In genomic region chr4:158768577-158769174, GRCh38 we compare ENCODE assay signal across 8 cellular contexts. TPM values are rescaled to one million over a fixed set of nuclear protein-coding genes. Genes with fewer than 3 reads are reported as not detected.
DNase-seq lines count a peak whose midpoint lies in the region; ATAC-seq and TF ChIP-seq lines count a peak whose summit lies in the region.

Gene FNIP2 (plus strand): TSS chr4:158769026. CDS start chr4:158769213, 187 bp downstream.

- H4K8ac ChIP-seq in mesendoderm (ENCODE audit: low read depth, low read length): peak within 1 kb of the TSS; percentile 29

- H3K9me3 ChIP-seq in endocrine pancreas (ENCODE audit: control insufficient read depth, low read length): no peaks in the 10 kb centered on the region

- H3K4me3 ChIP-seq in BJ (ENCODE audit: low read depth, low read length) (peak within 1 kb of the TSS; percentile 94), endocrine pancreas (ENCODE audit: control insufficient read depth, insufficient read depth, low read length) (peak within 1 kb of the TSS; percentile 98), mesendoderm (ENCODE audit: low read length) (peak within 1 kb of the TSS; percentile 72)

- peak within 1 kb of the TSS; percentile 91 for H3K4ac ChIP-seq in mesendoderm (ENCODE audit: low read depth, low read length)

- DNase-seq in BJ (ENCODE audit: low read depth) (no peak), NCI-H748 treated with DMSO at 0.1 percent for 48 hours (lab: John Stamatoyannopoulos, UW) (peak; percentile 55), mesendoderm (peak; percentile 72)
- DNase-seq in stimulated activated CD8-positive, alpha-beta memory T cell treated with anti-CD3 and anti-CD28 coated beads, Interleukin-12 subunit alpha, Interleukin-12 subunit beta, amount 100 ng/mL, for 4 hours (ENCODE audit: low read depth): peak; percentile 53

- no peaks in the 10 kb centered on the region for H3K27me3 ChIP-seq in BJ (ENCODE audit: control insufficient read depth, insufficient read depth, low read length)
- H3K27me3 ChIP-seq in endocrine pancreas (ENCODE audit: control insufficient read depth, insufficient read depth, low read length): no peaks in the 10 kb centered on the region
- H3K27me3 ChIP-seq in mesendoderm (ENCODE audit: insufficient read depth, low read length, poor library complexity): no peaks in the 10 kb centered on the region

- ATAC-seq in HG03354 (IDR thresholded peaks at IDR 0.05; ENCODE audit: poor library complexity, severe bottlenecking, unreplicated experiment): peak; percentile 82

- H3K4me2 ChIP-seq in mesendoderm (ENCODE audit: low read length): peak within 1 kb of the TSS; percentile 87

- H3K4me1 ChIP-seq in endocrine pancreas (ENCODE audit: control insufficient read depth, insufficient read depth, low read length): peaks cover 30% of the 10 kb centered on the region
- peaks cover 2% of the 10 kb centered on the region for H3K4me1 ChIP-seq in mesendoderm (ENCODE audit: control insufficient read depth, low read depth, low read length)

- no peak within 1 kb of the TSS for H2BK120ac ChIP-seq in mesendoderm (ENCODE audit: low read depth, low read length)

- peak within 1 kb of the TSS; percentile 86 for H3K23ac ChIP-seq in mesendoderm (ENCODE audit: low read length)

- no peaks in the 10 kb centered on the region for H3K79me2 ChIP-seq in mesendoderm (ENCODE audit: control insufficient read depth, insufficient read depth, low read length)

- H3K36me3 ChIP-seq in BJ (ENCODE audit: control insufficient read depth, insufficient read depth, low read length) (no peaks in the 10 kb centered on the region), endocrine pancreas (ENCODE audit: control insufficient read depth, insufficient read depth, low read length) (no peaks in the 10 kb centered on the region), mesendoderm (ENCODE audit: control insufficient read depth, insufficient read depth, low read length) (no peaks in the 10 kb centered on the region)

- H2BK5ac ChIP-seq in mesendoderm (ENCODE audit: low read length): peak within 1 kb of the TSS; percentile 28

- TF ChIP-seq CTCF in BJ (IDR thresholded peaks at IDR 0.05; ENCODE audit: insufficient read depth, low read depth, low read length): no peak

- TF ChIP-seq POLR2A in GM19193 (IDR thresholded peaks at IDR 0.05; ENCODE audit: extremely low read depth, insufficient read depth, insufficient read length): peak; percentile 43

- no peak within 1 kb of the TSS for H3K27ac ChIP-seq in mesendoderm (ENCODE audit: low read depth, low read length)

- WGBS in mesendoderm (ENCODE audit: extremely low coverage, insufficient coverage, low lambda C conversion rate): no CpG with 5 or more reads among the region's 85 CpGs

- POLR2A ChIA-PET in BJ (lab: Charles Lee): no interaction called here
- POLR2A ChIA-PET in activated CD8-positive, alpha-beta memory T cell treated with anti-CD3 and anti-CD28 coated beads for 36 hours (lab: Charles Lee): interaction anchor here (0.7 to 2.2 kb wide), 3 partner anchors 54 to 85 kb away, joined by 3 to 8 read pairs (median 4); no protein-coding TSS in a partner anchor

- H2BK15ac ChIP-seq in mesendoderm (replicated peaks; ENCODE audit: low read depth): no peak within 1 kb of the TSS

- H3K9ac ChIP-seq in endocrine pancreas (ENCODE audit: control insufficient read depth, insufficient read depth, low read length) (peak within 1 kb of the TSS; percentile 89), mesendoderm (ENCODE audit: low read length) (peak within 1 kb of the TSS; percentile 88)

- peak within 1 kb of the TSS; percentile 92 for H3K56ac ChIP-seq in mesendoderm (ENCODE audit: low read length)

- H2AK5ac ChIP-seq in mesendoderm (ENCODE audit: low read length): no peak within 1 kb of the TSS

- H3K18ac ChIP-seq in mesendoderm (ENCODE audit: low read length): peak within 1 kb of the TSS; percentile 95

- H4K5ac ChIP-seq in mesendoderm (ENCODE audit: low read length): no peak within 1 kb of the TSS

- CTCF ChIA-PET in BJ (lab: Yijun Ruan, JAX): interaction anchor here (1.1 kb wide), 1 partner anchor 83 kb away, joined by 3 read pairs; no protein-coding TSS in a partner anchor
- CTCF ChIA-PET in activated CD8-positive, alpha-beta memory T cell treated with anti-CD3 and anti-CD28 coated beads for 36 hours (lab: Charles Lee): interaction anchor here (0.6 to 1.4 kb wide), 3 partner anchors 8 to 160 kb away, joined by 3 read pairs; no protein-coding TSS in a partner anchor

- no peaks in the 10 kb centered on the region for H3K79me1 ChIP-seq in mesendoderm (ENCODE audit: low read length)

RNA-seq across cellular contexts. Expression of gene FNIP2, which starts in this region (rescaled TPM):
- polyA plus RNA-seq in BJ (2011; rRNA removed): 14.8 and 16.2 TPM in 2 replicates
- 22.7 and 31.4 TPM in 2 replicates for polyA minus RNA-seq in BJ (2011; rRNA and poly(A)+ RNA removed)
- 10 to 100 TPM; 15.8 to 16.2 TPM for total RNA-seq in activated CD8-positive, alpha-beta memory T cell treated with anti-CD3 and anti-CD28 coated beads for 36 hours
- 5.1 TPM for polyA plus RNA-seq in mesendoderm (2013, experiment 1 of 2)
- 4.9 TPM for polyA plus RNA-seq in mesendoderm (2013, experiment 2 of 2)
